In genomic region chr6:55255061-55255571, GRCh38 we compare ENCODE assay signal across 18 cellular contexts.
"Had no signal": no experiment of that assay in that cellular context is flagged by ENCODE, and none has a peak within 500 bp of the region (broad histone marks: within the 10 kb centered on the region; RNA-seq: fewer than 3 reads in every experiment).

No MANE protein-coding gene starts in this region.

- H3K27me3 Mint-ChIP-seq: activated CD4-positive, alpha-beta T cell treated with anti-CD3 and anti-CD28 coated beads for 36 hours; activated naive CD4-positive, alpha-beta T cell treated with anti-CD3 and anti-CD28 coated beads, Interleukin-2, amount 50 U/mL, for 24 hours; central memory CD8-positive, alpha-beta T cell; naive thymus-derived CD4-positive, alpha-beta T cell had no signal

- H3K27ac ChIP-seq: ascending aorta, colonic mucosa, gastrocnemius medialis, pancreas, right lobe of liver, testis had no signal

- H3K36me3 Mint-ChIP-seq: activated naive CD4-positive, alpha-beta T cell treated with anti-CD3 and anti-CD28 coated beads, Interleukin-2, amount 50 U/mL, for 24 hours; naive thymus-derived CD4-positive, alpha-beta T cell; WTC11 had no signal

- H3K9me3 Mint-ChIP-seq: activated naive CD4-positive, alpha-beta T cell treated with anti-CD3 and anti-CD28 coated beads, Interleukin-2, amount 50 U/mL, for 24 hours had no signal

- H3K4me1 Mint-ChIP-seq: activated CD4-positive, alpha-beta T cell treated with anti-CD3 and anti-CD28 coated beads for 36 hours; activated naive CD4-positive, alpha-beta T cell treated with anti-CD3 and anti-CD28 coated beads, Interleukin-2, amount 50 U/mL, for 24 hours; central memory CD8-positive, alpha-beta T cell; naive thymus-derived CD4-positive, alpha-beta T cell had no signal

- H3K36me3 ChIP-seq: ascending aorta, colonic mucosa, gastrocnemius medialis, pancreas, right lobe of liver had no signal

- DNase-seq: activated CD4-positive, alpha-beta T cell treated with anti-CD3 and anti-CD28 coated beads for 36 hours; activated CD4-positive, alpha-beta T cell treated with anti-CD3 and anti-CD28 coated beads, Interleukin-2, amount 50 U/mL, for 48 hours; activated gamma-delta T cell; colonic mucosa; gastrocnemius medialis; head of caudate nucleus; mesenchymal stem cell; naive thymus-derived CD4-positive, alpha-beta T cell; pancreas; right lobe of liver; small intestine; stimulated activated CD4-positive, alpha-beta T cell treated with anti-CD3 and anti-CD28 coated beads, Interleukin-15, amount 100 ng/mL, for 24 hours; stimulated activated CD4-positive, alpha-beta T cell treated with anti-CD3 and anti-CD28 coated beads, Interleukin-4, amount 100 ng/mL, for 1 hour; testis had no signal

- H3K4me3 Mint-ChIP-seq: activated CD4-positive, alpha-beta T cell treated with anti-CD3 and anti-CD28 coated beads for 36 hours; activated naive CD4-positive, alpha-beta T cell treated with anti-CD3 and anti-CD28 coated beads, Interleukin-2, amount 50 U/mL, for 24 hours; central memory CD8-positive, alpha-beta T cell; naive thymus-derived CD4-positive, alpha-beta T cell; WTC11 had no signal

- H3K27me3 ChIP-seq: ascending aorta, colonic mucosa, gastrocnemius medialis, pancreas, right lobe of liver, testis had no signal

- H3K9me3 ChIP-seq: ascending aorta, colonic mucosa, gastrocnemius medialis, pancreas, right lobe of liver, testis had no signal

- ATAC-seq: activated CD4-positive, alpha-beta T cell treated with anti-CD3 and anti-CD28 coated beads for 36 hours; gastrocnemius medialis; naive thymus-derived CD4-positive, alpha-beta T cell; pancreas; right lobe of liver; WTC11 had no signal

- H3K27ac Mint-ChIP-seq: activated CD4-positive, alpha-beta T cell treated with anti-CD3 and anti-CD28 coated beads for 36 hours; activated naive CD4-positive, alpha-beta T cell treated with anti-CD3 and anti-CD28 coated beads, Interleukin-2, amount 50 U/mL, for 24 hours; naive thymus-derived CD4-positive, alpha-beta T cell; WTC11 had no signal

- H3K4me3 ChIP-seq: ascending aorta, colonic mucosa, gastrocnemius medialis, pancreas, right lobe of liver, testis had no signal

- H3K4me1 ChIP-seq: ascending aorta, colonic mucosa, gastrocnemius medialis, pancreas, right lobe of liver, testis had no signal
